30 cellular contexts compared by ENCODE assay signal in genomic region chr5:113193311-113193978, GRCh38.
"Had no signal": no experiment of that assay in that cellular context is flagged by ENCODE, and none has a peak within 500 bp of the region (broad histone marks: within the 10 kb centered on the region; RNA-seq: fewer than 3 reads in every experiment).

No MANE protein-coding gene starts in this region.

- H3K36me3 ChIP-seq: esophagus muscularis mucosa, gastroesophageal sphincter had no signal

- H3K9me3 ChIP-seq: body of pancreas had no signal

- H3K27ac Mint-ChIP-seq: activated B cell treated with CpG ODN at 0.5 μM for 24 hours; activated CD8-positive, alpha-beta T cell treated with anti-CD3 and anti-CD28 coated beads for 36 hours; activated naive CD8-positive, alpha-beta T cell; activated T-helper 17 cell treated with anti-CD3 and anti-CD28 coated beads, Interleukin-2, amount 50 U/mL, for 72 hours; T-helper 17 cell; T-helper 2 cell treated with Interferon-gamma antibody and Interleukin-4, amounts not matched to agents 5 μg/mL and 100 μg/mL, for 36 hours had no signal

- H3K4me3 Mint-ChIP-seq: activated B cell treated with CpG ODN at 0.5 μM for 24 hours; activated CD8-positive, alpha-beta T cell treated with anti-CD3 and anti-CD28 coated beads for 36 hours; activated naive CD8-positive, alpha-beta T cell; activated T-cell treated with anti-CD3 and anti-CD28 coated beads, Interleukin-2, amount 50 U/mL, for 4 hours; activated T-helper 17 cell treated with anti-CD3 and anti-CD28 coated beads, Interleukin-2, amount 50 U/mL, for 72 hours; T-helper 17 cell; T-helper 2 cell treated with Interferon-gamma antibody and Interleukin-4, amounts not matched to agents 5 μg/mL and 100 μg/mL, for 36 hours had no signal

- H3K4me3 ChIP-seq: body of pancreas, esophagus muscularis mucosa, gastroesophageal sphincter, heart right ventricle had no signal

- H3K4me1 ChIP-seq: body of pancreas, gastroesophageal sphincter had no signal

- H3K27ac ChIP-seq: body of pancreas, esophagus muscularis mucosa, gastroesophageal sphincter, heart right ventricle had no signal

- H3K27me3 ChIP-seq: body of pancreas, esophagus muscularis mucosa, gastroesophageal sphincter, heart right ventricle had no signal

- DNase-seq: activated B cell treated with CpG ODN at 0.5 μM for 24 hours; activated CD4-positive, alpha-beta T cell treated with anti-CD3 and anti-CD28 coated beads for 48 hours; activated CD4-positive, alpha-beta T cell treated with anti-CD3 and anti-CD28 coated beads, Interleukin-2, amount 50 U/mL, for 1 hour; activated CD4-positive, alpha-beta T cell treated with anti-CD3 and anti-CD28 coated beads, Interleukin-2, amount 50 U/mL, for 48 hours; activated CD8-positive, alpha-beta memory T cell treated with anti-CD3 and anti-CD28 coated beads for 24 hours; activated CD8-positive, alpha-beta T cell treated with anti-CD3 and anti-CD28 coated beads for 36 hours; activated effector memory CD4-positive, alpha-beta T cell treated with Interleukin-2 at 50 U/mL for 16 hours; activated gamma-delta T cell treated with Interleukin-2 at 50 U/mL for 16 hours; activated naive CD4-positive, alpha-beta T cell treated with anti-CD3 and anti-CD28 coated beads, Interleukin-2, amount 50 U/mL, for 16 hours; activated naive CD4-positive, alpha-beta T cell treated with Interleukin-2 at 50 U/mL for 16 hours; activated T-cell treated with anti-CD3 and anti-CD28 coated beads, Interleukin-2, amount 50 U/mL, for 4 hours; amygdala; aorta; body of pancreas; caudate nucleus; cortex of kidney; effector CD8-positive, alpha-beta T cell; erythroblast; foreskin melanocyte; heart right ventricle; T-helper 1 cell; T-helper 17 cell; T1000; WERI-Rb-1 had no signal

- ATAC-seq: activated CD4-positive, CD25-positive, alpha-beta regulatory T cell treated with anti-CD3 and anti-CD28 coated beads, Interleukin-2, amount 50 U/mL, for 24 hours; activated CD8-positive, alpha-beta T cell treated with anti-CD3 and anti-CD28 coated beads for 36 hours; activated T-cell treated with anti-CD3 and anti-CD28 coated beads, Interleukin-2, amount 50 U/mL, for 4 hours; activated T-helper 17 cell treated with anti-CD3 and anti-CD28 coated beads, Interleukin-2, amount 50 U/mL, for 72 hours; body of pancreas; gastroesophageal sphincter; heart right ventricle; T-helper 17 cell had no signal

- H3K9me3 Mint-ChIP-seq: T-helper 2 cell treated with Interferon-gamma antibody and Interleukin-4, amounts not matched to agents 5 μg/mL and 100 μg/mL, for 36 hours had no signal

- H3K4me1 Mint-ChIP-seq: activated B cell treated with CpG ODN at 0.5 μM for 24 hours; activated T-helper 17 cell treated with anti-CD3 and anti-CD28 coated beads, Interleukin-2, amount 50 U/mL, for 72 hours had no signal

- H3K27me3 Mint-ChIP-seq: activated B cell treated with CpG ODN at 0.5 μM for 24 hours; activated CD8-positive, alpha-beta T cell treated with anti-CD3 and anti-CD28 coated beads for 36 hours; activated naive CD8-positive, alpha-beta T cell; activated T-helper 17 cell treated with anti-CD3 and anti-CD28 coated beads, Interleukin-2, amount 50 U/mL, for 72 hours; T-helper 17 cell had no signal
